Comparison of ENCODE assay signal across 9 cellular contexts in genomic region chr10:32960022-32960421, GRCh38. TPM values are rescaled to one million over a fixed set of nuclear protein-coding genes. Genes with fewer than 3 reads are reported as not detected.
DNase-seq lines count a peak whose midpoint lies in the region; ATAC-seq, FAIRE-seq and TF ChIP-seq lines count a peak whose summit lies in the region.
"Had no signal": no experiment of that assay in that cellular context is flagged by ENCODE, and none has a peak within 500 bp of the region (broad histone marks: within the 10 kb centered on the region; RNA-seq: fewer than 3 reads in every experiment).

No MANE protein-coding gene starts in this region.

- no peaks in the 10 kb centered on the region for H3K27me3 ChIP-seq in OCI-LY1 (ENCODE audit: insufficient read depth, low read length)
- no peaks in the 10 kb centered on the region for H3K27me3 ChIP-seq in CD8-positive, alpha-beta T cell (ENCODE audit: insufficient read depth, low read length)

- in situ Hi-C loops in G401 (cut with HindIII; ENCODE audit: low sequenced_read_pairs) = no loop called here

- FAIRE-seq in G401.6 (lab: Jason Lieb, UNC) (peak; percentile 37), D721Med (lab: Jason Lieb, UNC) (no peak)

- no peaks in the 10 kb centered on the region for H3K36me3 Mint-ChIP-seq in osteocyte (ENCODE audit: unreplicated experiment)
- H3K36me3 Mint-ChIP-seq in CD8-positive, alpha-beta T cell = peaks cover 6% of the 10 kb centered on the region

- CTCF ChIA-PET in CD8-positive, alpha-beta T cell (lab: Charles Lee) = interaction anchor here (1.1 to 1.5 kb wide), 3 partner anchors 17 to 49 kb away, joined by 3 to 8 read pairs (median 4); no protein-coding TSS in a partner anchor

- no peak for TF ChIP-seq CTCF in OCI-LY1 (IDR thresholded peaks at IDR 0.05; ENCODE audit: low read length)
- no peak for TF ChIP-seq CTCF in epithelial cell of esophagus (IDR thresholded peaks at IDR 0.05; ENCODE audit: insufficient read depth, low read depth, low read length, missing control alignments)
- TF ChIP-seq CTCF in osteocyte (IDR thresholded peaks at IDR 0.05) = no peak
- no peak for TF ChIP-seq CTCF in D721Med (IDR thresholded peaks at IDR 0.05; ENCODE audit: insufficient read depth, missing control alignments)
- no peak for TF ChIP-seq CTCF in CD8-positive, alpha-beta T cell (IDR thresholded peaks at IDR 0.05)

- peak overlapping the region; percentile 51 for H3K27ac ChIP-seq in OCI-LY1 (ENCODE audit: low read depth, low read length, poor library complexity, severe bottlenecking)
- H3K27ac ChIP-seq in CD8-positive, alpha-beta T cell (ENCODE audit: low read depth, low read length) = no peak overlapping the region

- peak overlapping the region; percentile 95 for H3K4me3 ChIP-seq in OCI-LY1 (ENCODE audit: low read depth, low read length, poor library complexity, severe bottlenecking)
- H3K4me3 ChIP-seq in epithelial cell of esophagus (ENCODE audit: low read length) = peak overlapping the region; percentile 78
- no peak overlapping the region for H3K4me3 ChIP-seq in CD8-positive, alpha-beta T cell (ENCODE audit: low read depth, low read length)

- intact Hi-C loops in CD8-positive, alpha-beta T cell (cut with DNase I, micrococcal nuclease) = no loop called here

- no peaks in the 10 kb centered on the region for H4K20me1 ChIP-seq in OCI-LY1 (ENCODE audit: insufficient read depth, low read length)

- no peak for ATAC-seq in HG03159 (IDR thresholded peaks at IDR 0.05; ENCODE audit: unreplicated experiment)
- ATAC-seq in CD8-positive, alpha-beta T cell = no peak

- peak overlapping the region; percentile 87 for H3K4me2 ChIP-seq in OCI-LY1 (ENCODE audit: low read length)

- no peaks in the 10 kb centered on the region for H3K9me3 ChIP-seq in OCI-LY1 (ENCODE audit: low read length)
- H3K9me3 ChIP-seq in CD8-positive, alpha-beta T cell (ENCODE audit: low read length) = no peaks in the 10 kb centered on the region

- H3K36me3 ChIP-seq in OCI-LY1 (ENCODE audit: insufficient read depth, low read length) = no peaks in the 10 kb centered on the region
- H3K36me3 ChIP-seq in CD8-positive, alpha-beta T cell (ENCODE audit: insufficient read depth, low read length) = no peaks in the 10 kb centered on the region

- H3K4me1 ChIP-seq in OCI-LY1 (ENCODE audit: insufficient read depth, low read length, severe bottlenecking) = peaks cover 72% of the 10 kb centered on the region
- peaks cover 16% of the 10 kb centered on the region for H3K4me1 ChIP-seq in CD8-positive, alpha-beta T cell (ENCODE audit: insufficient read depth, low read length)

- H3K79me2 ChIP-seq in OCI-LY1 (ENCODE audit: insufficient read depth, low read length) = peaks cover 21% of the 10 kb centered on the region

- no peak overlapping the region; the same call in 1 of the 2 replicates for H3K9ac ChIP-seq in OCI-LY1 (ENCODE audit: low read length)

- H3K9me2 ChIP-seq in OCI-LY1 (ENCODE audit: low read depth, low read length) = no peaks in the 10 kb centered on the region

- H3K27me3 Mint-ChIP-seq in osteocyte (ENCODE audit: unreplicated experiment) = no peaks in the 10 kb centered on the region
- H3K27me3 Mint-ChIP-seq in CD8-positive, alpha-beta T cell (ENCODE audit: low read depth) = no peaks in the 10 kb centered on the region

- peak overlapping the region; percentile 22 for H3K4me3 Mint-ChIP-seq in osteocyte (ENCODE audit: unreplicated experiment)
- no peak overlapping the region for H3K4me3 Mint-ChIP-seq in CD8-positive, alpha-beta T cell

- no peak overlapping the region for H2AFZ ChIP-seq in OCI-LY1 (ENCODE audit: low read length)

- POLR2A ChIA-PET in CD8-positive, alpha-beta T cell (lab: Charles Lee) = interaction anchor here (0.9 kb wide), 1 partner anchor 581 kb away, joined by 4 read pairs; no protein-coding TSS in a partner anchor

- peaks cover 61% of the 10 kb centered on the region for H3K4me1 Mint-ChIP-seq in osteocyte (ENCODE audit: unreplicated experiment)
- H3K4me1 Mint-ChIP-seq in CD8-positive, alpha-beta T cell (ENCODE audit: low read depth) = peaks cover 37% of the 10 kb centered on the region

- no peaks in the 10 kb centered on the region for H3K9me3 Mint-ChIP-seq in osteocyte (ENCODE audit: unreplicated experiment)
- no peaks in the 10 kb centered on the region for H3K9me3 Mint-ChIP-seq in CD8-positive, alpha-beta T cell

- H3F3A ChIP-seq in OCI-LY1 (ENCODE audit: insufficient read depth, low read length) = no peaks in the 10 kb centered on the region

- no peak for DNase-seq in epithelial cell of esophagus (ENCODE audit: low read depth)
- no peak for DNase-seq in osteocyte (ENCODE audit: extremely low spot score, unreplicated experiment)
- DNase-seq in G401 (ENCODE audit: low spot score) = no peak
- DNase-seq in D721Med (ENCODE audit: insufficient read length, low spot score) = no peak
- no peak for DNase-seq in CD8-positive, alpha-beta T cell
- DNase-seq: NCI-H1417 treated with DMSO at 0.1 percent for 48 hours had no signal

- H3K27ac Mint-ChIP-seq in osteocyte (ENCODE audit: unreplicated experiment) = peak overlapping the region; percentile 94
- H3K27ac Mint-ChIP-seq in CD8-positive, alpha-beta T cell = no peak overlapping the region

RNA-seq across cellular contexts. Expression of gene ITGB1, which starts 2.0 kb away (rescaled TPM):
- total RNA-seq in osteocyte = 943 and 946 TPM in 2 replicates
- 306 and 444 TPM in 2 replicates for total RNA-seq in G401 (2014; rRNA removed; shearing (Covaris generic))
- total RNA-seq in CD8-positive, alpha-beta T cell = 10 to 100 TPM; 34.2 to 34.5 TPM
